Comparison of ENCODE assay signal across 10 cellular contexts in the genomic region with DNA sequence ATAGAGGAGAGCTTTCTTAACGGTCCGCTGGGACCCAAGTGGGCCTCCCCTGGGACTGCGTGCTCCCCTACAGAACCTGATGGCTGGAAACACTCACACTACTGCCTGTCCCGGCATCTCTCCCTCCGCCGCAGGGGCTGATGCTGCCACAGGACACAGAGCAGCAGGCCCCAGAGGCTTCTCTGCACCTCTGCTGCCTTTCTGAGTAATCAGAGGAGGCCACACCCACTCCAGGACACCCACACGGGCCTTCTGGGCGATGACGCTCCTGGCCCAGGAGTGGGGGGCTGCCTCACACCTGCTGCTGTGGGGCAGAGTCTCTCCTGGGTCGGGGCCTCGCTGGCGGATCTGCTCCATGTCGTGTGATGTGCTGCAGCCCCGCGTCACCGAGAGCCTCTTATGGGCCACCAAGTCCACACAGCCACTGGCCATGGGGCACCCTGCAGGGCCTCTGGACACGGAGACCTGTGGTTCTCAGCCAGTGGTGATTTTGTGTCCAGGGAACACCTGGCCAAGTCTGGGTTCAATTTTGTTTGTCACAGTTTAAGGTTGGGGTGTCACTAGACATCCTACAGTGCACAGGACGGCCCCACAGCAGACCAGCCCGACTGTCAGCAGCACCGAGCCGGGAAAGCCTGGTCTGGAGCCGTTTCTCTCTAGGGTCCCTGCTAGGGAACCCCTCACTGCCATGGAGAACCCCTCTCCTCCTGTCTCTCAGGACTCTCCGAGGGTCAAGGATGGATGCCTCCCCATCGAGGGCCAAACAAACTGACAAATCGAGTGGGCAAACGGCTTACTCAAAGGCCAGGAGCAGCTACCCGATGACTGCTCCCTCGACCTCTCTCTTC. TPM values are rescaled to one million over a fixed set of nuclear protein-coding genes. Genes with fewer than 3 reads are reported as not detected.
A peak's percentile ranks its signal among the peaks of the same experiment; 100 is the strongest.
DNase-seq lines count a peak whose midpoint lies in the region; ATAC-seq and TF ChIP-seq lines count a peak whose summit lies in the region.
"Had no signal": no experiment of that assay in that cellular context is flagged by ENCODE, and none has a peak within 500 bp of the region (broad histone marks: within the 10 kb centered on the region; RNA-seq: fewer than 3 reads in every experiment).

No MANE protein-coding gene starts in this region.

- POLR2A ChIA-PET in activated CD8-positive, alpha-beta T cell treated with anti-CD3 and anti-CD28 coated beads, Interleukin-2, amount 10 ng/mL, durations not matched to agents 7 days and 5 days (lab: Charles Lee) = interaction anchor here (0.6 to 1.5 kb wide), 2 partner anchors 16 to 254 kb away, joined by 3 to 6 read pairs; a partner anchor contains a TSS

- TF ChIP-seq CTCF in GM20000 (IDR thresholded peaks at IDR 0.05; ENCODE audit: extremely low read depth, missing control alignments) = no peak

- peak; percentile 41 for DNase-seq in GM20000 (ENCODE audit: low spot score)
- DNase-seq in activated CD8-positive, alpha-beta T cell treated with anti-CD3 and anti-CD28 coated beads, Interleukin-2, amount 10 ng/mL, durations not matched to agents 7 days and 5 days = peak; percentile 27
- DNase-seq in left kidney (ENCODE audit: low read depth, low spot score) = peak; percentile 49
- DNase-seq in stimulated activated CD8-positive, alpha-beta memory T cell treated with anti-CD3 and anti-CD28 coated beads, Interleukin-7, amount 100 ng/mL, for 4 hours (ENCODE audit: low read depth in 2 of 2) = peak; percentile 54 to 61
- no peak for DNase-seq in ACHN
- DNase-seq in NCI-H2029 (lab: John Stamatoyannopoulos, UW) = no peak
- DNase-seq: mesendoderm, NCI-H2227 treated with DMSO at 0.1 percent for 48 hours had no signal

- no peak overlapping the region for H3K4me3 Mint-ChIP-seq in activated CD8-positive, alpha-beta T cell treated with anti-CD3 and anti-CD28 coated beads, Interleukin-2, amount 10 ng/mL, durations not matched to agents 7 days and 5 days

- no peaks in the 10 kb centered on the region for H3K9me3 Mint-ChIP-seq in activated CD8-positive, alpha-beta T cell treated with anti-CD3 and anti-CD28 coated beads, Interleukin-2, amount 10 ng/mL, durations not matched to agents 7 days and 5 days (ENCODE audit: insufficient read depth)

- in situ Hi-C loops in ACHN (cut with HindIII; ENCODE audit: low pct_ligation_motif_present, low pct_unique_long_range_greater_than_20kb, low sequenced_read_pairs) = no loop called here

- CTCF ChIA-PET in activated CD8-positive, alpha-beta T cell treated with anti-CD3 and anti-CD28 coated beads, Interleukin-2, amount 10 ng/mL, durations not matched to agents 7 days and 5 days (lab: Charles Lee) = interaction anchor here (0.8 kb wide), 1 partner anchor 16 kb away, joined by 4 read pairs; a partner anchor contains a TSS

- peaks cover 16% of the 10 kb centered on the region for H3K4me1 Mint-ChIP-seq in activated CD8-positive, alpha-beta T cell treated with anti-CD3 and anti-CD28 coated beads, Interleukin-2, amount 10 ng/mL, durations not matched to agents 7 days and 5 days (ENCODE audit: low read depth)

- H3K36me3 Mint-ChIP-seq in activated CD8-positive, alpha-beta T cell treated with anti-CD3 and anti-CD28 coated beads, Interleukin-2, amount 10 ng/mL, durations not matched to agents 7 days and 5 days (ENCODE audit: low read depth) = no peaks in the 10 kb centered on the region

- peak overlapping the region; percentile 52 for H3K27ac Mint-ChIP-seq in activated CD8-positive, alpha-beta T cell treated with anti-CD3 and anti-CD28 coated beads, Interleukin-2, amount 10 ng/mL, durations not matched to agents 7 days and 5 days

- ATAC-seq in activated CD8-positive, alpha-beta T cell treated with anti-CD3 and anti-CD28 coated beads, Interleukin-2, amount 10 ng/mL, durations not matched to agents 7 days and 5 days = peak; percentile 38
- ATAC-seq in GM18861 (IDR thresholded peaks at IDR 0.05; ENCODE audit: unreplicated experiment) = no peak
- ATAC-seq: esophagus mucosa had no signal

- peaks cover 4% of the 10 kb centered on the region for H3K27me3 Mint-ChIP-seq in activated CD8-positive, alpha-beta T cell treated with anti-CD3 and anti-CD28 coated beads, Interleukin-2, amount 10 ng/mL, durations not matched to agents 7 days and 5 days (ENCODE audit: low read depth)

RNA-seq across cellular contexts. Expression of a gene that starts 16.0 kb away (rescaled TPM):
- total RNA-seq in activated CD8-positive, alpha-beta T cell treated with anti-CD3 and anti-CD28 coated beads, Interleukin-2, amount 10 ng/mL, durations not matched to agents 7 days and 5 days = 100 to 1,000 TPM; 128 to 136 TPM

RNA-seq across cellular contexts. Expression of a gene that starts 57.6 kb away (rescaled TPM):
- total RNA-seq in activated CD8-positive, alpha-beta T cell treated with anti-CD3 and anti-CD28 coated beads, Interleukin-2, amount 10 ng/mL, durations not matched to agents 7 days and 5 days = 10 to 100 TPM; 22.9 to 26.8 TPM

Comparison
In these comparisons a context has a peak if more than half of its experiments do, and no peak if none do; other contexts are left out.
1. DNase-seq: peak in GM20000 (single experiment), activated CD8-positive, alpha-beta T cell treated with anti-CD3 and anti-CD28 coated beads, Interleukin-2, amount 10 ng/mL, durations not matched to agents 7 days and 5 days (single experiment), left kidney (single experiment) and stimulated activated CD8-positive, alpha-beta memory T cell treated with anti-CD3 and anti-CD28 coated beads, Interleukin-7, amount 100 ng/mL, for 4 hours (2 of 2); none in ACHN (single experiment) and NCI-H2029 (single experiment).